Comparison of ENCODE assay signal across 18 cellular contexts in genomic region chr14:104326848-104327247, GRCh38.
A peak's percentile ranks its signal among the peaks of the same experiment; 100 is the strongest.
DNase-seq lines count a peak whose midpoint lies in the region; ATAC-seq and TF ChIP-seq lines count a peak whose summit lies in the region.
"Had no signal": no experiment of that assay in that cellular context is flagged by ENCODE, and none has a peak within 500 bp of the region (broad histone marks: within the 10 kb centered on the region; RNA-seq: fewer than 3 reads in every experiment).

No MANE protein-coding gene starts in this region.

- TF ChIP-seq CTCF in left ventricle myocardium inferior (IDR thresholded peaks at IDR 0.05; ENCODE audit: borderline replicate concordance) (no peak), upper lobe of right lung (IDR thresholded peaks at IDR 0.05) (no peak)

- 77% methylated on average over 10 of the region's 10 CpGs for WGBS in mesenchymal stem cell

- no peak overlapping the region for H2BK5ac ChIP-seq in mesenchymal stem cell (ENCODE audit: low read depth, low read length, poor library complexity, severe bottlenecking)

- H3K4me3 ChIP-seq in left ventricle myocardium inferior, result no peak overlapping the region
- H3K4me3 ChIP-seq in mesenchymal stem cell (ENCODE audit: insufficient read depth in 1 of 2, low read depth in 1 of 2, low read length in 2 of 2), result no peak overlapping the region
- no peak overlapping the region for H3K4me3 ChIP-seq in upper lobe of right lung
- H3K4me3 ChIP-seq: SJSA1 had no signal

- intact Hi-C loops in cardiac septum (cut with DNase I), result no loop called here
- intact Hi-C loops in left ventricle myocardium inferior (cut with micrococcal nuclease), result no loop called here
- intact Hi-C loops in upper lobe of right lung (cut with DNase I), result no loop called here

- no peak overlapping the region for H4K8ac ChIP-seq in mesenchymal stem cell (ENCODE audit: low read length)

- no peak overlapping the region for H3K4me2 ChIP-seq in mesenchymal stem cell (ENCODE audit: low read length, poor library complexity, severe bottlenecking)
- H3K4me2 ChIP-seq: KMS-11 had no signal

- H3K27me3 ChIP-seq in left ventricle myocardium inferior (ENCODE audit: low read depth), result peaks cover 9% of the 10 kb centered on the region
- H3K27me3 ChIP-seq in mesenchymal stem cell (ENCODE audit: control insufficient read depth in 1 of 2, insufficient read depth in 1 of 2, low read length in 2 of 2), result no peaks in the 10 kb centered on the region
- H3K27me3 ChIP-seq in upper lobe of right lung, result peaks cover 1% of the 10 kb centered on the region
- H3K27me3 ChIP-seq: BE2C had no signal

- DNase-seq in cardiac septum (ENCODE audit: low spot score), result peak; percentile 46
- DNase-seq in left ventricle myocardium inferior, result no peak
- peak; percentile 40 for DNase-seq in NCI-H774 (lab: John Stamatoyannopoulos, UW)
- DNase-seq in mesenchymal stem cell, result no peak
- DNase-seq in upper lobe of right lung, result no peak
- no peak for DNase-seq in NCI-H1092 (lab: John Stamatoyannopoulos, UW)
- DNase-seq in NCI-H2107 (lab: John Stamatoyannopoulos, UW), result no peak
- DNase-seq: BE2C; CD8-positive, alpha-beta memory T cell; DMS 273 treated with DMSO at 0.1 percent for 48 hours; GOT3; NCI-H1105; NCI-H187; NCI-H2171; SW 1271 had no signal

- H2BK15ac ChIP-seq in mesenchymal stem cell (ENCODE audit: low read depth, poor library complexity, severe bottlenecking), result no peak overlapping the region

- no peak overlapping the region for H2BK12ac ChIP-seq in mesenchymal stem cell (ENCODE audit: low read length in 2 of 2)

- H3K36me3 ChIP-seq in left ventricle myocardium inferior (no peaks in the 10 kb centered on the region), mesenchymal stem cell (ENCODE audit: control insufficient read depth in 1 of 2, insufficient read depth in 2 of 2, low read depth in 1 of 2, low read length in 2 of 2) (no peaks in the 10 kb centered on the region), upper lobe of right lung (no peaks in the 10 kb centered on the region)
- H3K36me3 ChIP-seq: BE2C, SJSA1 had no signal

- H2AFZ ChIP-seq in mesenchymal stem cell (ENCODE audit: low read depth, low read length), result no peak overlapping the region

- no peak overlapping the region for H3K18ac ChIP-seq in mesenchymal stem cell (ENCODE audit: low read depth in 1 of 2, low read length in 2 of 2)

- no peak overlapping the region for H3K14ac ChIP-seq in mesenchymal stem cell (ENCODE audit: low read length in 2 of 2)

- H3K9me3 ChIP-seq in left ventricle myocardium inferior (replicated peaks) (peaks cover 32% of the 10 kb centered on the region), mesenchymal stem cell (ENCODE audit: control insufficient read depth, low read length) (peaks cover 8% of the 10 kb centered on the region), upper lobe of right lung (peaks cover 8% of the 10 kb centered on the region)
- H3K9me3 ChIP-seq: BE2C, SJSA1 had no signal

- H3K9ac ChIP-seq in mesenchymal stem cell (ENCODE audit: low read length), result no peak overlapping the region
- H3K9ac ChIP-seq: KMS-11 had no signal

- no peak overlapping the region for H2AK5ac ChIP-seq in mesenchymal stem cell (ENCODE audit: low read length, severe bottlenecking)

- no peaks in the 10 kb centered on the region for H3K79me1 ChIP-seq in mesenchymal stem cell (replicated peaks; ENCODE audit: low read length, poor library complexity, severe bottlenecking)

- H3K27ac ChIP-seq in left ventricle myocardium inferior (replicated peaks) (no peak overlapping the region), mesenchymal stem cell (ENCODE audit: low read length, poor library complexity, severe bottlenecking) (no peak overlapping the region), upper lobe of right lung (no peak overlapping the region)
- H3K27ac ChIP-seq: KMS-11, SJSA1 had no signal

- H3K4me1 ChIP-seq in left ventricle myocardium inferior, result no peaks in the 10 kb centered on the region
- no peaks in the 10 kb centered on the region for H3K4me1 ChIP-seq in mesenchymal stem cell (ENCODE audit: control insufficient read depth, insufficient read depth, low read depth, low read length)
- no peaks in the 10 kb centered on the region for H3K4me1 ChIP-seq in upper lobe of right lung
- H3K4me1 ChIP-seq: BE2C, SJSA1 had no signal

- H2BK120ac ChIP-seq in mesenchymal stem cell (ENCODE audit: low read depth, low read length), result no peak overlapping the region

- peak overlapping the region; percentile 49 for H4K91ac ChIP-seq in mesenchymal stem cell (ENCODE audit: low read length)

- no peak overlapping the region for H3K4ac ChIP-seq in mesenchymal stem cell (ENCODE audit: low read depth in 1 of 2, low read length in 2 of 2)

- ATAC-seq in upper lobe of right lung (peak; percentile 9), GM19397 (IDR thresholded peaks at IDR 0.05; ENCODE audit: unreplicated experiment) (no peak)

- no peak overlapping the region for H3K23ac ChIP-seq in mesenchymal stem cell (ENCODE audit: low read length in 2 of 2)

Comparison
In these comparisons a context has a peak if more than half of its experiments do, and no peak if none do; other contexts are left out.
1. DNase-seq: peak in cardiac septum (single experiment) and NCI-H774 (single experiment); none in left ventricle myocardium inferior (single experiment), mesenchymal stem cell (single experiment), upper lobe of right lung (single experiment), NCI-H1092 (single experiment) and NCI-H2107 (single experiment).